Comparison of ENCODE assay signal across 30 cellular contexts in the genomic region with DNA sequence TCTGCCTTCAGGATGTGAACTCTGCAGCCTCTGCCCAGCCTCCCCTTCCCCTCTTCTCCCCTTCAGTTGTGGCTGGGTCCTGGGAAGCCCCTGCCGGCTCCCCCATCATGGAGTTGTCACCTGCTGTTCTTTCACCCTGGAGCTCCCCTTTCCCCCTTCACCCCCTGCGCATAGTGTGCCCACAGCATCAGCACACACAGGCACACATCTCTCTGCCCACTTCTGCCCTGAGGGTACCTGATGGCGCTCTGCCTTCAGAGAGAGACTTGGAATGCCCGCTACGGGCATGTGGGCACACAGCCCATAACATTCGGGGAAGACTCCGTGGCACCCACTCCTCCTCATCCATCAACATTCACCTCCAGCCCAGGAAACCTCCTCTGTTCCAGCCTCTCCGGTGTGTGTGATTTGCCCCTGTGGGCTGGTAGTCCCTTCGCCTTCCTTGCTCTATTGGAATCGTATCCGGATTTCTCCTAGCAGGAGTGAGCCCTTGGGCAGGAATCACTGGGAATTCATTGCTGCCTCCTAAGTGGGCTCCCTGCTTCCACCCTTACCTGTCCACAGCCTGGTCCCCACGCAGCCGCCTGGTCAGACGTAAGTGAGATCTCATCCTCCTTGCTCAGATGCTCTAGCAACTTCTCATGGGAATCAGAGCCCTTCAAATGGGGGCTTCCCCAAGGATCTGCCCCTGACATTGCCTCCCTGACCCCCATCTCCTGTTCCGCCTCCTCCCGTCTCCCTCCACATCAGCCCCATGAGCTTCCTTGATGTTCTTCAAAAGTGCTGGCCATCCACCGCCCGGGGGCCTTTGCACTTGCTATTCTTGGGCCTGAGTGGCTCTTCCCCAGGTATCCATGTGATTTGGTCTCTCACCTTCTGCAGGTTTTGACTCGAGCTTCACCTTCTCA.
"Had no signal": no experiment of that assay in that cellular context is flagged by ENCODE, and none has a peak within 500 bp of the region (broad histone marks: within the 10 kb centered on the region; RNA-seq: fewer than 3 reads in every experiment).

No MANE protein-coding gene starts in this region.

- ATAC-seq: activated CD8-positive, alpha-beta T cell treated with anti-CD3 and anti-CD28 coated beads for 36 hours; Panc1; Right ventricle myocardium inferior had no signal

- H3K27me3 Mint-ChIP-seq: activated CD8-positive, alpha-beta T cell treated with anti-CD3 and anti-CD28 coated beads for 36 hours; activated naive CD8-positive, alpha-beta T cell had no signal

- H3K27ac Mint-ChIP-seq: activated CD8-positive, alpha-beta T cell treated with anti-CD3 and anti-CD28 coated beads for 36 hours; activated naive CD8-positive, alpha-beta T cell had no signal

- DNase-seq: activated CD4-positive, alpha-beta T cell treated with anti-CD3 and anti-CD28 coated beads for 4 hours; activated CD8-positive, alpha-beta memory T cell treated with anti-CD3 and anti-CD28 coated beads, Interleukin-2, amount 50 U/mL, for 48 hours; activated CD8-positive, alpha-beta T cell treated with anti-CD3 and anti-CD28 coated beads for 36 hours; activated effector memory CD4-positive, alpha-beta T cell treated with Interleukin-2 at 50 U/mL for 16 hours; activated naive CD4-positive, alpha-beta T cell; activated T-cell treated with anti-CD3 and anti-CD28 coated beads, Interleukin-2, amount 50 U/mL, for 1 hour; amygdala; IMR-90; KG1; MG63; MV-4-11; NCI-H1092 treated with DMSO at 0.1 percent for 48 hours; NCI-H1417 treated with DMSO at 0.1 percent for 48 hours; NCI-H1694; NCI-H2029; NCI-H2107; NCI-H345; NCI-H510A; NCI-H82; OCI-M1; RPMI8226; SJCRH30; SK-N-SH; T-helper 1 cell had no signal

- H3K36me3 Mint-ChIP-seq: activated naive CD8-positive, alpha-beta T cell had no signal

- H3K4me3 Mint-ChIP-seq: activated CD8-positive, alpha-beta T cell treated with anti-CD3 and anti-CD28 coated beads for 36 hours; activated naive CD8-positive, alpha-beta T cell; brain had no signal

- H3K27me3 ChIP-seq: cardiac muscle cell, MG63, SJCRH30 had no signal

- H3K4me3 ChIP-seq: cardiac muscle cell, MG63, SJCRH30 had no signal

- H3K9me3 ChIP-seq: SJCRH30, SK-N-SH had no signal

- H3K36me3 ChIP-seq: cardiac muscle cell had no signal

- H3K27ac ChIP-seq: cardiac muscle cell, SJCRH30, VCaP had no signal
